1 cellular context compared by ENCODE assay signal in the genomic region with DNA sequence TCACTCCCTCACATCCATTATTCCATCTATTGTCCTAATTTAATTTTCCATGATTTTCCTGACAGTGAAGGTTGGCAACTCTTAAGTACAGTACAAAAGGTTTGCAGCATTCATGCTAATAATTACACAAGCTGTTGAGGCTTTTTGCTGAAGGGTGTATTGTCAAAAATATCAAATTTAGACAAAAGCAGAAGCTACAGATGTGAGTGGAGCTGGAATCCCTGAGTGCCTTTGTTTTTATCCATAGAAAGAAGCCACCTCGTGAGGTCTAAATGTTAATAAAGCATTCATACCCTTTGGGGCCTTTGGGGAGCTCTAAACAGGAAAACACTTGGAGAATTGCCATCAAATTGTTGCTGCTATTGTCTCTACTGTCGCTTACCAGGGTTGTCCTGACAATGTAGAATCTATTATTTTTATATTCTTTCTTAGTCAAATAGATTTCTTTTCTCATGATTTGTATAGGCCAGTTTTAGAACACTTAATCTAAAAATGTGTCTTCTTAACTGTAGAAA.
TF ChIP-seq lines count a peak whose summit lies in the region.

No MANE protein-coding gene starts in this region.

TF ChIP-seq in GM23338, 12 proteins besides CTCF, POLR2A, EP300 and RAD21 (continued from another document):
- TF ChIP-seq, protein P1, sequence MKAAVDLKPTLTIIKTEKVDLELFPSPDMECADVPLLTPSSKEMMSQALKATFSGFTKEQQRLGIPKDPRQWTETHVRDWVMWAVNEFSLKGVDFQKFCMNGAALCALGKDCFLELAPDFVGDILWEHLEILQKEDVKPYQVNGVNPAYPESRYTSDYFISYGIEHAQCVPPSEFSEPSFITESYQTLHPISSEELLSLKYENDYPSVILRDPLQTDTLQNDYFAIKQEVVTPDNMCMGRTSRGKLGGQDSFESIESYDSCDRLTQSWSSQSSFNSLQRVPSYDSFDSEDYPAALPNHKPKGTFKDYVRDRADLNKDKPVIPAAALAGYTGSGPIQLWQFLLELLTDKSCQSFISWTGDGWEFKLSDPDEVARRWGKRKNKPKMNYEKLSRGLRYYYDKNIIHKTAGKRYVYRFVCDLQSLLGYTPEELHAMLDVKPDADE (IDR thresholded peaks at IDR 0.05) = no peak
- no peak for TF ChIP-seq EZH2phosphoT487 (IDR thresholded peaks at IDR 0.05; ENCODE audit: unreplicated experiment)
- TF ChIP-seq ZNF114 (CRISPR knock-in tag; IDR thresholded peaks at IDR 0.05) = no peak
- no peak for TF ChIP-seq NANOG (IDR thresholded peaks at IDR 0.05; ENCODE audit: borderline replicate concordance)
- no peak for TF ChIP-seq JUNB (IDR thresholded peaks at IDR 0.05; ENCODE audit: unreplicated experiment)
- no peak for TF ChIP-seq POLR2AphosphoS5 (IDR thresholded peaks at IDR 0.05; ENCODE audit: low read depth)
- TF ChIP-seq ZNF331 (CRISPR knock-in tag; IDR thresholded peaks at IDR 0.05; ENCODE audit: low read depth) = no peak
